Comparison of ENCODE assay signal across 29 cellular contexts in genomic region chr3:87968668-87969067, GRCh38.
"Had no signal": no experiment of that assay in that cellular context is flagged by ENCODE, and none has a peak within 500 bp of the region (broad histone marks: within the 10 kb centered on the region; RNA-seq: fewer than 3 reads in every experiment).

No MANE protein-coding gene starts in this region.

- H3K27me3 Mint-ChIP-seq: stimulated activated memory B cell treated with anti-CD40 and anti-IgM and Interleukin-4, amounts not matched to agents 10 μg/mL and 1 μg/mL and 100 μg/mL, for 72 hours; stimulated activated naive B cell treated with anti-CD40 and anti-IgM and Interleukin-4, amounts not matched to agents 10 μg/mL and 1 μg/mL and 100 μg/mL, for 72 hours; stimulated activated naive CD8-positive, alpha-beta T cell treated with anti-CD3 and anti-CD28 coated beads, Interleukin-15, Interleukin-2, amounts not matched to agents 100 ng/mL and 50 ng/mL, for 24 hours; type B pancreatic cell had no signal

- DNase-seq: stimulated activated CD4-positive, alpha-beta T cell treated with anti-CD3 and anti-CD28 coated beads, Interleukin-2, amount 100 ng/mL, for 48 hours; stimulated activated CD4-positive, alpha-beta T cell treated with anti-CD3 and anti-CD28 coated beads, Interleukin-4, amount 100 ng/mL, for 1 hour; stimulated activated CD4-positive, alpha-beta T cell treated with anti-CD3 and anti-CD28 coated beads, Interleukin-4, amount 100 ng/mL, for 24 hours; stimulated activated CD4-positive, alpha-beta T cell treated with anti-CD3 and anti-CD28 coated beads, Interleukin-4, amount 100 ng/mL, for 4 hours; stimulated activated CD8-positive, alpha-beta memory T cell treated with anti-CD3 and anti-CD28 coated beads, Interleukin-4, amount 100 ng/mL, for 48 hours; stimulated activated naive B cell treated with anti-CD40 and anti-IgM and Interleukin-4, amounts not matched to agents 10 μg/mL and 1 μg/mL and 100 μg/mL, for 72 hours; stimulated activated naive CD4-positive, alpha-beta T cell; stimulated activated naive CD4-positive, alpha-beta T cell treated with Interleukin-2 at 50 U/mL for 16 hours; stimulated activated naive CD8-positive, alpha-beta T cell treated with anti-CD3 and anti-CD28 coated beads, Interleukin-15, amount 100 ng/mL, for 72 hours; stimulated activated naive CD8-positive, alpha-beta T cell treated with anti-CD3 and anti-CD28 coated beads, Interleukin-15, Interleukin-2, amounts not matched to agents 100 U/mL and 50 U/mL, for 24 hours; stomach; substantia nigra; testis; thyroid gland; tibial artery; transverse colon; trophoblast cell; upper lobe of left lung; upper lobe of right lung; uterus had no signal

- H3K4me1 ChIP-seq: stomach, suprapubic skin, testis, thyroid gland, tibial artery, tibial nerve, upper lobe of left lung, upper lobe of right lung, uterus, vagina had no signal

- FAIRE-seq: urothelium cell line had no signal

- H3K27ac ChIP-seq: stomach, suprapubic skin, testis, thoracic aorta, thyroid gland, tibial artery, tibial nerve, upper lobe of left lung, upper lobe of right lung, uterus, vagina had no signal

- ATAC-seq: stimulated activated effector memory CD8-positive, alpha-beta T cell treated with anti-CD3 and anti-CD28 coated beads, Interleukin-12 subunit alpha, Interleukin-12 subunit beta, amount 100 ng/mL, for 72 hours; stimulated activated memory B cell treated with anti-CD40 and anti-IgM and Interleukin-4, amounts not matched to agents 10 μg/mL and 1 μg/mL and 100 μg/mL, for 72 hours; stimulated activated naive B cell treated with anti-CD40 and anti-IgM and Interleukin-4, amounts not matched to agents 10 μg/mL and 1 μg/mL and 100 μg/mL, for 72 hours; stimulated activated naive CD8-positive, alpha-beta T cell treated with anti-CD3 and anti-CD28 coated beads, Interleukin-15, amount 100 ng/mL, for 72 hours; stimulated activated naive CD8-positive, alpha-beta T cell treated with anti-CD3 and anti-CD28 coated beads, Interleukin-15, Interleukin-2, amounts not matched to agents 100 U/mL and 50 U/mL, for 24 hours; upper lobe of right lung had no signal

- H3K4me1 Mint-ChIP-seq: stimulated activated effector memory CD8-positive, alpha-beta T cell treated with anti-CD3 and anti-CD28 coated beads, Interleukin-12 subunit alpha, Interleukin-12 subunit beta, amount 100 ng/mL, for 72 hours; stimulated activated memory B cell treated with anti-CD40 and anti-IgM and Interleukin-4, amounts not matched to agents 10 μg/mL and 1 μg/mL and 100 μg/mL, for 72 hours; stimulated activated naive B cell treated with anti-CD40 and anti-IgM and Interleukin-4, amounts not matched to agents 10 μg/mL and 1 μg/mL and 100 μg/mL, for 72 hours; stimulated activated naive CD8-positive, alpha-beta T cell treated with anti-CD3 and anti-CD28 coated beads, Interleukin-15, amount 100 ng/mL, for 72 hours had no signal

- H3K4me3 Mint-ChIP-seq: stimulated activated effector memory CD8-positive, alpha-beta T cell treated with anti-CD3 and anti-CD28 coated beads, Interleukin-12 subunit alpha, Interleukin-12 subunit beta, amount 100 ng/mL, for 72 hours; stimulated activated memory B cell treated with anti-CD40 and anti-IgM and Interleukin-4, amounts not matched to agents 10 μg/mL and 1 μg/mL and 100 μg/mL, for 72 hours; stimulated activated naive B cell treated with anti-CD40 and anti-IgM and Interleukin-4, amounts not matched to agents 10 μg/mL and 1 μg/mL and 100 μg/mL, for 72 hours; stimulated activated naive CD8-positive, alpha-beta T cell treated with anti-CD3 and anti-CD28 coated beads, Interleukin-15, amount 100 ng/mL, for 72 hours; stimulated activated naive CD8-positive, alpha-beta T cell treated with anti-CD3 and anti-CD28 coated beads, Interleukin-15, Interleukin-2, amounts not matched to agents 100 ng/mL and 50 ng/mL, for 24 hours; type B pancreatic cell had no signal

- H3K9me3 ChIP-seq: stomach, suprapubic skin, testis, thoracic aorta, thyroid gland, tibial artery, tibial nerve, transverse colon, upper lobe of left lung, upper lobe of right lung, uterus, vagina had no signal

- H3K27ac Mint-ChIP-seq: stimulated activated effector memory CD8-positive, alpha-beta T cell treated with anti-CD3 and anti-CD28 coated beads, Interleukin-12 subunit alpha, Interleukin-12 subunit beta, amount 100 ng/mL, for 72 hours; stimulated activated memory B cell treated with anti-CD40 and anti-IgM and Interleukin-4, amounts not matched to agents 10 μg/mL and 1 μg/mL and 100 μg/mL, for 72 hours; stimulated activated naive B cell treated with anti-CD40 and anti-IgM and Interleukin-4, amounts not matched to agents 10 μg/mL and 1 μg/mL and 100 μg/mL, for 72 hours; stimulated activated naive CD8-positive, alpha-beta T cell treated with anti-CD3 and anti-CD28 coated beads, Interleukin-15, amount 100 ng/mL, for 72 hours; stimulated activated naive CD8-positive, alpha-beta T cell treated with anti-CD3 and anti-CD28 coated beads, Interleukin-15, Interleukin-2, amounts not matched to agents 100 ng/mL and 50 ng/mL, for 24 hours; type B pancreatic cell had no signal

- H3K27me3 ChIP-seq: stomach, suprapubic skin, testis, thyroid gland, tibial artery, tibial nerve, transverse colon, upper lobe of left lung, upper lobe of right lung, uterus, vagina had no signal

- H3K9me3 Mint-ChIP-seq: stimulated activated effector memory CD8-positive, alpha-beta T cell treated with anti-CD3 and anti-CD28 coated beads, Interleukin-12 subunit alpha, Interleukin-12 subunit beta, amount 100 ng/mL, for 72 hours; stimulated activated memory B cell treated with anti-CD40 and anti-IgM and Interleukin-4, amounts not matched to agents 10 μg/mL and 1 μg/mL and 100 μg/mL, for 72 hours; stimulated activated naive B cell treated with anti-CD40 and anti-IgM and Interleukin-4, amounts not matched to agents 10 μg/mL and 1 μg/mL and 100 μg/mL, for 72 hours; stimulated activated naive CD8-positive, alpha-beta T cell treated with anti-CD3 and anti-CD28 coated beads, Interleukin-15, amount 100 ng/mL, for 72 hours; stimulated activated naive CD8-positive, alpha-beta T cell treated with anti-CD3 and anti-CD28 coated beads, Interleukin-15, Interleukin-2, amounts not matched to agents 100 ng/mL and 50 ng/mL, for 24 hours had no signal

- H3K36me3 Mint-ChIP-seq: stimulated activated effector memory CD8-positive, alpha-beta T cell treated with anti-CD3 and anti-CD28 coated beads, Interleukin-12 subunit alpha, Interleukin-12 subunit beta, amount 100 ng/mL, for 72 hours; stimulated activated memory B cell treated with anti-CD40 and anti-IgM and Interleukin-4, amounts not matched to agents 10 μg/mL and 1 μg/mL and 100 μg/mL, for 72 hours; type B pancreatic cell had no signal

- H3K4me3 ChIP-seq: stomach, suprapubic skin, testis, thoracic aorta, thyroid gland, tibial artery, tibial nerve, transverse colon, upper lobe of left lung, upper lobe of right lung, uterus, vagina had no signal

- H3K36me3 ChIP-seq: stomach, suprapubic skin, thoracic aorta, thyroid gland, tibial artery, tibial nerve, transverse colon, upper lobe of left lung, upper lobe of right lung, uterus, vagina had no signal
